9 cellular contexts compared by ENCODE assay signal in the genomic region with DNA sequence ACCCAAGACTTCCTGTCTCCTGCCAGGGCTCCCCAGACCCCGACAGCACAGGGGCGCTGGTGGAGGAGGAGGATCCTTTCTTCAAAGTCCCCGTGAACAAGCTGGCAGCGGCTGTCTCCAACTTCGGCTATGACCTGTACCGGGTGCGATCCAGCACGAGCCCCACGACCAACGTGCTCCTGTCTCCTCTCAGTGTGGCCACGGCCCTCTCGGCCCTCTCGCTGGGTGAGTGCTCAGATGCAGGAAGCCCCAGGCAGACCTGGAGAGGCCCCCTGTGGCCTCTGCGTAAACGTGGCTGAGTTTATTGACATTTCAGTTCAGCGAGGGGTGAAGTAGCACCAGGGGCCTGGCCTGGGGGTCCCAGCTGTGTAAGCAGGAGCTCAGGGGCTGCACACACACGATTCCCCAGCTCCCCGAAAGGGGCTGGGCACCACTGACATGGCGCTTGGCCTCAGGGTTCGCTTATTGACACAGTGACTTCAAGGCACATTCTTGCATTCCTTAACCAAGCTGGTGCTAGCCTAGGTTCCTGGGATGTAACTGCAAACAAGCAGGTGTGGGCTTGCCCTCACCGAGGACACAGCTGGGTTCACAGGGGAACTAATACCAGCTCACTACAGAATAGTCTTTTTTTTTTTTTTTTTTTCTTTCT. TPM values are rescaled to one million over a fixed set of nuclear protein-coding genes. Genes with fewer than 3 reads are reported as not detected.
DNase-seq lines count a peak whose midpoint lies in the region; ATAC-seq, FAIRE-seq and TF ChIP-seq lines count a peak whose summit lies in the region.
"Had no signal": no experiment of that assay in that cellular context is flagged by ENCODE, and none has a peak within 500 bp of the region (broad histone marks: within the 10 kb centered on the region; RNA-seq: fewer than 3 reads in every experiment).

No MANE protein-coding gene starts in this region.

- 28 to 31% methylated on average over 6 to 13 of the region's 21 CpGs for WGBS in thyroid gland, 2 donors

- FAIRE-seq in frontal cortex (lab: Jason Lieb, UNC), result no peak

- no peaks in the 10 kb centered on the region for H3K27me3 ChIP-seq in thyroid gland
- H3K27me3 ChIP-seq: transverse colon had no signal

- TF ChIP-seq CTCF in thyroid gland (IDR thresholded peaks at IDR 0.05), result no peak

- peak; percentile 8 for DNase-seq in activated CD4-positive, alpha-beta T cell treated with anti-CD3 and anti-CD28 coated beads, Interleukin-2, amount 50 U/mL, for 1 hour
- DNase-seq in activated CD4-positive, alpha-beta T cell treated with anti-CD3 and anti-CD28 coated beads, Interleukin-2, amount 50 U/mL, for 4 hours, result no peak
- DNase-seq in activated CD8-positive, alpha-beta memory T cell treated with anti-CD3 and anti-CD28 coated beads for 48 hours (ENCODE audit: low read depth in 2 of 3, low spot score in 2 of 3), result peak in 2 of 3 experiments; percentile 7 to 16
- DNase-seq in iPS-NIHi7 (ENCODE audit: extremely low spot score) (peak; percentile 80), thyroid gland (peak; percentile 51 to 71), frontal cortex (ENCODE audit: low spot score in 2 of 2) (no peak)
- no peak for DNase-seq in activated effector memory CD4-positive, alpha-beta T cell treated with Interleukin-2 at 50 U/mL for 16 hours
- DNase-seq: transverse colon had no signal

- ATAC-seq in GM21360 (IDR thresholded peaks at IDR 0.05; ENCODE audit: unreplicated experiment), result no peak

- H3K4me1 ChIP-seq in thyroid gland, result peaks cover 9 to 21% of the 10 kb centered on the region in 2 donors

- H3K4me3 ChIP-seq in thyroid gland (replicated peaks in 1 of 3), result no peak overlapping the region
- H3K4me3 ChIP-seq: transverse colon had no signal

- peaks cover 0 to 2% of the 10 kb centered on the region in 2 donors for H3K36me3 ChIP-seq in thyroid gland
- H3K36me3 ChIP-seq: transverse colon had no signal

- H3K27ac ChIP-seq in thyroid gland, result peak overlapping the region; percentile 13 to 64 (median 63)
- H3K27ac ChIP-seq: transverse colon had no signal

- intact Hi-C loops in thyroid gland (cut with DNase I), result no loop called here

- no peaks in the 10 kb centered on the region for H3K9me3 ChIP-seq in thyroid gland
- H3K9me3 ChIP-seq: transverse colon had no signal

- no peak for TF ChIP-seq POLR2A in thyroid gland (IDR thresholded peaks at IDR 0.05)

RNA-seq across cellular contexts. Expression of a gene that starts 8.1 kb away (rescaled TPM):
- total RNA-seq in thyroid gland, result 1,000 to 10,000 TPM in 1 of 4 donors, 100 to 1,000 TPM in 3; 289 to 1,632 (median 420) TPM
- total RNA-seq in frontal cortex, result 9.0 TPM

RNA-seq across cellular contexts. Expression of a gene that starts 27.3 kb away (rescaled TPM):
- total RNA-seq in thyroid gland, result 1 to 10 TPM; 4.3 to 9.7 (median 7.1) TPM
- total RNA-seq in frontal cortex, result not detected

RNA-seq across cellular contexts. Expression of a gene that starts 45.4 kb away (rescaled TPM):
- total RNA-seq in thyroid gland, result 10 to 100 TPM; 25.6 to 31.0 (median 30.3) TPM
- total RNA-seq in frontal cortex, result 10.2 TPM

RNA-seq across cellular contexts. Expression of a gene that starts 59.8 kb away (rescaled TPM):
- 10 to 100 TPM; 19.3 to 21.9 (median 20.4) TPM for total RNA-seq in thyroid gland
- 8.6 TPM for total RNA-seq in frontal cortex

RNA-seq across cellular contexts. Expression of a gene that starts 59.8 kb away (rescaled TPM):
- total RNA-seq in thyroid gland, result 1 to 10 TPM; 1.7 to 5.6 (median 3.7) TPM
- 0.41 TPM for total RNA-seq in frontal cortex

Comparison
In these comparisons a context has a peak if more than half of its experiments do, and no peak if none do; other contexts are left out.
1. DNase-seq: peak in activated CD4-positive, alpha-beta T cell treated with anti-CD3 and anti-CD28 coated beads, Interleukin-2, amount 50 U/mL, for 1 hour (single experiment), activated CD8-positive, alpha-beta memory T cell treated with anti-CD3 and anti-CD28 coated beads for 48 hours (2 of 3), iPS-NIHi7 (single experiment) and thyroid gland (2 of 2); none in activated CD4-positive, alpha-beta T cell treated with anti-CD3 and anti-CD28 coated beads, Interleukin-2, amount 50 U/mL, for 4 hours (0 of 2), frontal cortex (0 of 2) and activated effector memory CD4-positive, alpha-beta T cell treated with Interleukin-2 at 50 U/mL for 16 hours (single experiment).
2. RNA of a gene that starts 8.1 kb away (total RNA-seq): 289 to 1,632 TPM in thyroid gland; 9.0 TPM in frontal cortex (single experiment); every median in the first group is over 10 times any median in the second.